Comparison of ENCODE assay signal across 25 cellular contexts in genomic region chr6:162701551-162701950, GRCh38. TPM values are rescaled to one million over a fixed set of nuclear protein-coding genes. Genes with fewer than 3 reads are reported as not detected.
DNase-seq lines count a peak whose midpoint lies in the region; ATAC-seq, FAIRE-seq and TF ChIP-seq lines count a peak whose summit lies in the region.
"Had no signal": no experiment of that assay in that cellular context is flagged by ENCODE, and none has a peak within 500 bp of the region (broad histone marks: within the 10 kb centered on the region; RNA-seq: fewer than 3 reads in every experiment).

No MANE protein-coding gene starts in this region.

- no peak overlapping the region for H3K9ac ChIP-seq in mammary epithelial cell (ENCODE audit: insufficient read depth, low read length)
- H3K9ac ChIP-seq in K562 (ENCODE audit: insufficient read depth in 1 of 2, low read depth in 2 of 2, low read length in 2 of 2) = no peak overlapping the region
- H3K9ac ChIP-seq: BLaER1 treated with 17β-estradiol and CSF1 and Interleukin-3, amounts not matched to agents 10 nM and 100 nM had no signal

- H3K4me1 Mint-ChIP-seq in MCF 10A (ENCODE audit: insufficient read depth, unreplicated experiment) = peaks cover 6% of the 10 kb centered on the region
- H3K4me1 Mint-ChIP-seq: CD8-positive, alpha-beta memory T cell had no signal

- H2AFZ ChIP-seq in mammary epithelial cell (ENCODE audit: low read depth, low read length) (no peak overlapping the region), K562 (ENCODE audit: low read depth, low read length) (no peak overlapping the region)

- no peak for TF ChIP-seq POLR2A in K562 (conservative IDR thresholded peaks at IDR 0.05)

- H3K4me3 Mint-ChIP-seq in MCF 10A (ENCODE audit: unreplicated experiment) = peak overlapping the region; percentile 21
- H3K4me3 Mint-ChIP-seq: CD14-positive monocyte; CD4-positive, alpha-beta T cell; CD8-positive, alpha-beta memory T cell had no signal

- H3K4me3 ChIP-seq in mammary epithelial cell (replicated peaks in 1 of 3; ENCODE audit: insufficient read depth in 1 of 3, low read depth in 2 of 3, low read length in 3 of 3) (no peak overlapping the region), K562 (no peak overlapping the region)
- H3K4me3 ChIP-seq: A549; BLaER1 treated with 17β-estradiol and CSF1 and Interleukin-3, amounts not matched to agents 10 nM and 100 nM; GM12878; HAP-1 had no signal

- no peak overlapping the region for H3K27ac Mint-ChIP-seq in MCF 10A (ENCODE audit: low read depth, unreplicated experiment)
- H3K27ac Mint-ChIP-seq: CD14-positive monocyte; CD4-positive, alpha-beta T cell; CD8-positive, alpha-beta memory T cell had no signal

- dilution Hi-C loops in mammary epithelial cell (cut with HindIII; ENCODE audit: low sequenced_read_pairs) = no loop called here

- no TSS peak for BruUV-seq in MCF 10A (replicated peaks; lab: Mats Ljungman, UMichigan)
- no TSS peak for BruUV-seq in mammary epithelial cell (replicated peaks; lab: Mats Ljungman, UMichigan)
- no TSS peak for BruUV-seq in K562 (replicated peaks; lab: Mats Ljungman, UMichigan)

- H3K4me1 ChIP-seq in mammary epithelial cell (ENCODE audit: insufficient read depth, low read length) (no peaks in the 10 kb centered on the region), K562 (replicated peaks in 1 of 2; ENCODE audit: control insufficient read depth in 2 of 2, insufficient read depth in 2 of 2, low read length in 2 of 2) (no peaks in the 10 kb centered on the region)
- H3K4me1 ChIP-seq: A549 had no signal

- no peaks in the 10 kb centered on the region for H3K27me3 Mint-ChIP-seq in MCF 10A (ENCODE audit: insufficient read depth, unreplicated experiment)
- H3K27me3 Mint-ChIP-seq: CD4-positive, alpha-beta T cell; CD8-positive, alpha-beta memory T cell had no signal

- CTCF ChIA-PET in MCF 10A (lab: Yijun Ruan, JAX) = no interaction called here
- CTCF ChIA-PET in mammary epithelial cell (lab: Charles Lee; ENCODE audit: low non-redundant PET) = no interaction called here
- CTCF ChIA-PET in K562 (lab: Yijun Ruan, JAX; ENCODE audit: low intra/inter-chr PET ratio) = interaction anchor here (0.6 kb wide), 1 partner anchor 40 kb away, joined by 3 read pairs; no protein-coding TSS in a partner anchor

- no peaks in the 10 kb centered on the region for H3K27me3 ChIP-seq in mammary epithelial cell (ENCODE audit: insufficient read depth, low read length)
- no peaks in the 10 kb centered on the region for H3K27me3 ChIP-seq in K562 (ENCODE audit: control insufficient read depth in 2 of 2, insufficient read depth in 2 of 2, low read length in 2 of 2)
- H3K27me3 ChIP-seq: BE2C; BLaER1 treated with 17β-estradiol and CSF1 and Interleukin-3, amounts not matched to agents 10 nM and 100 nM had no signal

- in situ Hi-C loops in mammary epithelial cell (cut with MboI; ENCODE audit: low sequenced_read_pairs in 2 of 2) = no loop called here
- in situ Hi-C loops in K562 (cut with MboI) = no loop called here

- H3K36me3 Mint-ChIP-seq in MCF 10A (ENCODE audit: insufficient read depth, unreplicated experiment) = peaks cover 6% of the 10 kb centered on the region
- H3K36me3 Mint-ChIP-seq: CD14-positive monocyte; CD8-positive, alpha-beta memory T cell had no signal

- no peaks in the 10 kb centered on the region for H4K20me1 ChIP-seq in mammary epithelial cell (ENCODE audit: insufficient read depth, low read length)
- H4K20me1 ChIP-seq in K562 (replicated peaks; ENCODE audit: control insufficient read depth, insufficient read depth, low read length) = no peaks in the 10 kb centered on the region
- H4K20me1 ChIP-seq: BLaER1 treated with 17β-estradiol and CSF1 and Interleukin-3, amounts not matched to agents 10 nM and 100 nM had no signal

- no peak for TF ChIP-seq EP300 in K562 (IDR thresholded peaks at IDR 0.05; ENCODE audit: low read length)

- no peaks in the 10 kb centered on the region for H3K79me2 ChIP-seq in mammary epithelial cell (ENCODE audit: insufficient read depth, low read length)
- H3K79me2 ChIP-seq in K562 (ENCODE audit: control insufficient read depth, insufficient read depth, low read length) = no peaks in the 10 kb centered on the region

- no peaks in the 10 kb centered on the region for H3K9me3 Mint-ChIP-seq in MCF 10A (ENCODE audit: unreplicated experiment)
- H3K9me3 Mint-ChIP-seq: CD4-positive, alpha-beta T cell; CD8-positive, alpha-beta memory T cell had no signal

- peaks cover 4% of the 10 kb centered on the region for H3K9me3 ChIP-seq in mammary epithelial cell (replicated peaks; ENCODE audit: insufficient read depth, low read length)
- no peaks in the 10 kb centered on the region for H3K9me3 ChIP-seq in K562 (replicated peaks; ENCODE audit: control insufficient read depth, insufficient read depth, low read depth, low read length)
- H3K9me3 ChIP-seq: A549; BE2C; BLaER1 treated with 17β-estradiol and CSF1 and Interleukin-3, amounts not matched to agents 10 nM and 100 nM; HAP-1 had no signal

- TF ChIP-seq RAD21 in K562 (CRISPR knock-in tag; conservative IDR thresholded peaks at IDR 0.05 in 1 of 2, IDR thresholded peaks at IDR 0.05 in 1 of 2) = no peak

- FAIRE-seq in K562 (lab: Jason Lieb, UNC) = peak; percentile 35
- FAIRE-seq: A549, D721Med, GM12878, GM19239, H54 had no signal

- DNase-seq in MCF 10A (ENCODE audit: unreplicated experiment) (no peak), mammary epithelial cell (no peak), HT1080 (ENCODE audit: low read depth) (peak; percentile 14), K562 (ENCODE audit: extremely low read depth in 1 of 4, low spot score in 3 of 4) (no peak), KG1 (lab: John Stamatoyannopoulos, UW) (no peak)
- DNase-seq: 8988T; ACHN; AML-193; BE2C; CD4-positive, alpha-beta T cell; CD8-positive, alpha-beta memory T cell; DMS 273 treated with DMSO at 0.1 percent for 48 hours; DMS79; EL; GDM1; GOT3 had no signal

- H3K9me1 ChIP-seq in K562 (ENCODE audit: control insufficient read depth, insufficient read depth, low read length) = no peaks in the 10 kb centered on the region

- H3K27ac ChIP-seq in mammary epithelial cell (ENCODE audit: insufficient read depth, low read depth, low read length) = no peak overlapping the region
- no peak overlapping the region for H3K27ac ChIP-seq in K562 (ENCODE audit: extremely low read depth, low read depth, low read length)
- H3K27ac ChIP-seq: A549; BLaER1 treated with 17β-estradiol and CSF1 and Interleukin-3, amounts not matched to agents 10 nM and 100 nM had no signal

- H3K36me3 ChIP-seq in mammary epithelial cell (ENCODE audit: insufficient read depth, low read length) (no peaks in the 10 kb centered on the region), K562 (ENCODE audit: control insufficient read depth, insufficient read depth, low read length) (no peaks in the 10 kb centered on the region)
- H3K36me3 ChIP-seq: BE2C; BLaER1 treated with 17β-estradiol and CSF1 and Interleukin-3, amounts not matched to agents 10 nM and 100 nM; HAP-1 had no signal

- POLR2A ChIA-PET in MCF 10A (lab: Yijun Ruan, JAX) (no interaction called here), K562 (lab: Yijun Ruan, JAX) (no interaction called here)

- H3K4me2 ChIP-seq in mammary epithelial cell (ENCODE audit: insufficient read depth, low read depth, low read length) (no peak overlapping the region), K562 (ENCODE audit: insufficient read depth, low read length) (no peak overlapping the region)
- H3K4me2 ChIP-seq: A549; BLaER1 treated with 17β-estradiol and CSF1 and Interleukin-3, amounts not matched to agents 10 nM and 100 nM had no signal

- intact Hi-C loops in MCF 10A (cut with micrococcal nuclease) = no loop called here
- intact Hi-C loops in mammary epithelial cell (cut with micrococcal nuclease) = no loop called here
- intact Hi-C loops in K562 (cut with micrococcal nuclease) = no loop called here

- ATAC-seq in K562 = no peak
- no peak for ATAC-seq in GM21360 (IDR thresholded peaks at IDR 0.05; ENCODE audit: unreplicated experiment)
- ATAC-seq: A549, GM12878 had no signal

- TF ChIP-seq CTCF in MCF 10A (IDR thresholded peaks at IDR 0.05; ENCODE audit: unreplicated experiment) (no peak), mammary epithelial cell (conservative IDR thresholded peaks at IDR 0.05 in 1 of 2, IDR thresholded peaks at IDR 0.05 in 1 of 2; ENCODE audit: extremely low read depth in 1 of 2, insufficient read depth in 1 of 2, low read depth in 1 of 2, low read length in 2 of 2) (no peak), K562 (IDR thresholded peaks at IDR 0.05 in 2 of 3, conservative IDR thresholded peaks at IDR 0.05 in 1 of 3; ENCODE audit: insufficient read depth in 2 of 3, low read depth in 1 of 3, low read length in 3 of 3) (no peak)

- WGBS in mammary epithelial cell (ENCODE audit: low coverage, missing lambda C conversion rate) = 90% methylated on average over 1 of the region's 1 CpG
- 0% methylated on average over 1 of the region's 1 CpG for WGBS in K562 (ENCODE audit: insufficient coverage, low coverage, missing lambda C conversion rate)

RNA-seq across cellular contexts. Expression of gene PRKN, which starts 26.0 kb away (rescaled TPM):
- total RNA-seq in MCF 10A (2022) (2.5 and 6.0 TPM in 2 replicates), mammary epithelial cell (1 to 10 TPM; 1.0 to 1.3 TPM), K562 (2014; rRNA removed) (0.05 TPM in 1 of 2 replicates, not detected in the other), K562 (2014; rRNA removed; fragmentation: Illumina TruSeq; extraction: Trizol) (not detected in 2 replicates), K562 (2015; rRNA removed; fragmentation: Illumina TruSeq; extraction: Trizol) (0.22 and 1.7 TPM in 2 replicates), K562 (2021) (0.24 TPM in 1 of 2 replicates, not detected in the other)
- polyA plus RNA-seq in mammary epithelial cell (0.07 TPM), K562 (2011; rRNA removed) (0.89 and 0.96 TPM in 2 replicates), K562 (2014; fragmentation: Illumina TruSeq; extraction: Trizol) (0.03 and 0.06 TPM in 2 replicates), K562 (2014; fragmentation: Nextera tagmentation; extraction: Ambion mirVana) (under 1 TPM in 1 of 2 experiments, not detected in 1; 0.15 TPM), K562 (2014; rRNA removed) (0.05 and 0.08 TPM in 2 replicates)
- polyA minus RNA-seq in mammary epithelial cell = not detected
- 0.27 TPM in 1 of 2 replicates, not detected in the other for total RNA-seq in HT1080 (2014; rRNA removed; shearing (Covaris generic))
- 0.05 and 0.37 TPM in 2 replicates for polyA plus RNA-seq in HT1080 (2015; cell fraction: cytosol; rRNA removed)
- 0.08 and 0.28 TPM in 2 replicates for polyA plus RNA-seq in HT1080 (2015; cell fraction: nucleus; rRNA removed)
- total RNA-seq in K562 (2011; cell fraction: chromatin; rRNA removed; ENCODE audit: low replicate concordance) = 3.5 and 6.2 TPM in 2 replicates
- 2.3 and 3.3 TPM in 2 replicates for total RNA-seq in K562 (2011; cell fraction: nucleolus; rRNA removed)
- 2.5 and 10.8 TPM in 2 replicates for total RNA-seq in K562 (2011; cell fraction: nucleoplasm; rRNA removed)
- polyA plus RNA-seq in K562 (2011; cell fraction: cytosol; rRNA removed) = 0.07 and 0.34 TPM in 2 replicates
- polyA plus RNA-seq in K562 (2011; cell fraction: nucleus; rRNA removed) = 0.33 and 1.1 TPM in 2 replicates
- 0.13 and 0.78 TPM in 2 replicates for polyA plus RNA-seq in K562 (2012)
- polyA minus RNA-seq in K562 (2011; rRNA and poly(A)+ RNA removed) = 1.2 and 1.7 TPM in 2 replicates
- polyA minus RNA-seq in K562 (2011; cell fraction: cytosol; rRNA and poly(A)+ RNA removed) = not detected in 2 replicates
- 3.6 and 6.0 TPM in 2 replicates for polyA minus RNA-seq in K562 (2011; cell fraction: nucleus; rRNA and poly(A)+ RNA removed)

RNA-seq across cellular contexts. Expression of gene PACRG, which starts 26.2 kb away (rescaled TPM):
- total RNA-seq in MCF 10A (2022) (not detected in 2 replicates), mammary epithelial cell (1 to 10 TPM in 1 of 2 donors, not detected in 1; 1.0 TPM), K562 (2014; rRNA removed) (not detected in 2 replicates), K562 (2014; rRNA removed; fragmentation: Illumina TruSeq; extraction: Trizol) (not detected in 2 replicates), K562 (2015; rRNA removed; fragmentation: Illumina TruSeq; extraction: Trizol) (not detected in 2 replicates), K562 (2021) (not detected in 2 replicates)
- polyA plus RNA-seq in mammary epithelial cell (not detected), K562 (2011; rRNA removed) (not detected in 2 replicates), K562 (2014; fragmentation: Illumina TruSeq; extraction: Trizol) (not detected in 2 replicates), K562 (2014; fragmentation: Nextera tagmentation; extraction: Ambion mirVana) (not detected), K562 (2014; rRNA removed) (0.04 TPM in 1 of 2 replicates, not detected in the other)
- polyA minus RNA-seq in mammary epithelial cell = not detected
- not detected in 2 replicates for total RNA-seq in HT1080 (2014; rRNA removed; shearing (Covaris generic))
- not detected in 2 replicates for polyA plus RNA-seq in HT1080 (2015; cell fraction: cytosol; rRNA removed)
- not detected in 2 replicates for polyA plus RNA-seq in HT1080 (2015; cell fraction: nucleus; rRNA removed)
- not detected in 2 replicates for total RNA-seq in K562 (2011; cell fraction: chromatin; rRNA removed; ENCODE audit: low replicate concordance)
- total RNA-seq in K562 (2011; cell fraction: nucleolus; rRNA removed) = not detected in 2 replicates
- not detected in 2 replicates for total RNA-seq in K562 (2011; cell fraction: nucleoplasm; rRNA removed)
- polyA plus RNA-seq in K562 (2011; cell fraction: cytosol; rRNA removed) = 0.04 TPM in 1 of 2 replicates, not detected in the other
- not detected in 2 replicates for polyA plus RNA-seq in K562 (2011; cell fraction: nucleus; rRNA removed)
- polyA plus RNA-seq in K562 (2012) = not detected in 2 replicates
- polyA minus RNA-seq in K562 (2011; rRNA and poly(A)+ RNA removed) = 0.15 TPM in 1 of 2 replicates, not detected in the other
- polyA minus RNA-seq in K562 (2011; cell fraction: cytosol; rRNA and poly(A)+ RNA removed) = not detected in 2 replicates
- polyA minus RNA-seq in K562 (2011; cell fraction: nucleus; rRNA and poly(A)+ RNA removed) = not detected in 2 replicates
- total RNA-seq: CD8-positive, alpha-beta memory T cell; GM12878 had no signal
- polyA plus RNA-seq: CD14-positive monocyte; CD8-positive, alpha-beta memory T cell; GM12878 had no signal
